In the genomic region with DNA sequence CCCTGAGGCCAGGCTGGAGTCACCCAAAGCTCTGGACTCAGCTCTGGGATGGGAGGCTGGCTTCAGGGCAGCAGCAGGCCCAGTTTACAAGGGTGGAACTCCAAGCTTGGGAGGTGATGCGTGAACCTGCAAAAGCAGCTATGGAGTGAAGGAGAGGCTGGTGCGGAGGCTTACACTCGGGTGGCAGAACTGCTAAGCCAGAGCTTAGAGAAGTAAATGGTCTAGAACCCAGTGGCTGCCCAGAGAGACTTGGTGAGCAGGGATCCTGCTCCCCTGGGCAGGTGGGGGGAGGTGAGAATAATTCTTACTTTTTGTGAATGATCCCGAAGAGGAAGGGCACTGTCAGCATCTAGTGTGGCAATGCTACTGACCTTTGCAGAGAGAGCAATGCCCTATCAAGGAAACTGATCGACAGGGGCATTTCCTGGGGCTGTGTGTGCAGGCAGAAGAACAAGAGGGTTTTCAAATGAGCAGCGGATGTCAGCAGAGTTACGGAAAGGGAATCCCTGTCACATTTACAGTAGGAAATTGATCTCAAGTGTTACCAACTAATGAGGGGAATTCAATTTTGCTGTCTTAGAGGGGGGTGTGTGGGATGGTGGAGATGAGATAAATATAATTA, we compare ENCODE assay signal across 17 cellular contexts.
DNase-seq lines count a peak whose midpoint lies in the region; ATAC-seq and TF ChIP-seq lines count a peak whose summit lies in the region.
"Had no signal": no experiment of that assay in that cellular context is flagged by ENCODE, and none has a peak within 500 bp of the region (broad histone marks: within the 10 kb centered on the region; RNA-seq: fewer than 3 reads in every experiment).

No MANE protein-coding gene starts in this region.

- peaks cover 41% of the 10 kb centered on the region for H3K4me1 Mint-ChIP-seq in activated CD4-positive, alpha-beta T cell treated with anti-CD3 and anti-CD28 coated beads for 36 hours
- H3K4me1 Mint-ChIP-seq in H9: peaks cover 28 to 29% of the 10 kb centered on the region in 2 experiments
- H3K4me1 Mint-ChIP-seq in dendritic cell treated with granulocyte-macrophage colony-stimulating factor and Interleukin-4, amounts not matched to agents 40 ng/mL and 50 ng/mL, for 4 days (ENCODE audit: low read depth): peaks cover 87% of the 10 kb centered on the region
- peaks cover 97% of the 10 kb centered on the region for H3K4me1 Mint-ChIP-seq in nephron progenitor cell

- H3K9me3 Mint-ChIP-seq in activated CD4-positive, alpha-beta T cell treated with anti-CD3 and anti-CD28 coated beads for 36 hours (ENCODE audit: low read depth): no peaks in the 10 kb centered on the region
- H3K9me3 Mint-ChIP-seq in H9: no peaks in the 10 kb centered on the region
- no peaks in the 10 kb centered on the region for H3K9me3 Mint-ChIP-seq in dendritic cell treated with granulocyte-macrophage colony-stimulating factor and Interleukin-4, amounts not matched to agents 40 ng/mL and 50 ng/mL, for 4 days
- H3K9me3 Mint-ChIP-seq in nephron progenitor cell: no peaks in the 10 kb centered on the region
- H3K9me3 Mint-ChIP-seq: CD8-positive, alpha-beta T cell; mesothelial cell of epicardium had no signal

- ATAC-seq in activated CD4-positive, alpha-beta T cell treated with anti-CD3 and anti-CD28 coated beads for 36 hours: peak; percentile 47
- no peak for ATAC-seq in GM19463 (IDR thresholded peaks at IDR 0.05; ENCODE audit: unreplicated experiment)
- ATAC-seq: CD8-positive, alpha-beta T cell; left lobe of liver had no signal

- H3K27ac Mint-ChIP-seq in activated CD4-positive, alpha-beta T cell treated with anti-CD3 and anti-CD28 coated beads for 36 hours: no peak overlapping the region
- peak overlapping the region in 1 of 3 experiments; percentile 81; a peak in 1 of 7 replicates for H3K27ac Mint-ChIP-seq in H9
- peak overlapping the region; percentile 91 for H3K27ac Mint-ChIP-seq in dendritic cell treated with granulocyte-macrophage colony-stimulating factor and Interleukin-4, amounts not matched to agents 40 ng/mL and 50 ng/mL, for 4 days
- peak overlapping the region; percentile 16 for H3K27ac Mint-ChIP-seq in nephron progenitor cell
- H3K27ac Mint-ChIP-seq: CD8-positive, alpha-beta T cell; mesothelial cell of epicardium had no signal

- H3K79me1 ChIP-seq in H9 (ENCODE audit: insufficient read depth, low read depth, low read length, poor library complexity, severe bottlenecking): no peaks in the 10 kb centered on the region

- no peak overlapping the region for H3K9ac ChIP-seq in H9 (ENCODE audit: extremely low read depth, insufficient read length, low read length)

- no peaks in the 10 kb centered on the region for H3K9me3 ChIP-seq in H9 (ENCODE audit: control insufficient read depth, low read depth, low read length)
- H3K9me3 ChIP-seq: suprapubic skin had no signal

- DNase-seq in activated CD4-positive, alpha-beta T cell treated with anti-CD3 and anti-CD28 coated beads for 36 hours: no peak
- no peak for DNase-seq in activated CD4-positive, alpha-beta T cell treated with anti-CD3 and anti-CD28 coated beads, Interleukin-2, amount 50 U/mL, for 1 hour
- no peak for DNase-seq in H9
- DNase-seq in nephron progenitor cell: no peak
- DNase-seq in Kasumi-1 (lab: John Stamatoyannopoulos, UW): no peak
- no peak for DNase-seq in KG1 (lab: John Stamatoyannopoulos, UW)
- DNase-seq: anterior cingulate cortex; caudate nucleus; CD8-positive, alpha-beta T cell; DMS53; effector CD8-positive, alpha-beta T cell; NCI-H1930 had no signal

- no peak overlapping the region for H2AFZ ChIP-seq in H9 (ENCODE audit: low read length)

- H2AK5ac ChIP-seq in H9 (ENCODE audit: insufficient read length, low read length): no peak overlapping the region

- no peak for TF ChIP-seq CTCF in H9 (conservative IDR thresholded peaks at IDR 0.05)
- no peak for TF ChIP-seq CTCF in nephron progenitor cell (IDR thresholded peaks at IDR 0.05)

- no peaks in the 10 kb centered on the region for H3K27me3 Mint-ChIP-seq in activated CD4-positive, alpha-beta T cell treated with anti-CD3 and anti-CD28 coated beads for 36 hours
- H3K27me3 Mint-ChIP-seq in H9 (ENCODE audit: low read depth) (no peaks in the 10 kb centered on the region; the same call in none of the 2 replicates), nephron progenitor cell (ENCODE audit: low read depth, poor library complexity) (peaks cover 3% of the 10 kb centered on the region)
- no peaks in the 10 kb centered on the region for H3K27me3 Mint-ChIP-seq in dendritic cell treated with granulocyte-macrophage colony-stimulating factor and Interleukin-4, amounts not matched to agents 40 ng/mL and 50 ng/mL, for 4 days

- H3K14ac ChIP-seq in H9 (ENCODE audit: insufficient read depth, low read length): no peak overlapping the region

- no peak overlapping the region for H2BK12ac ChIP-seq in H9 (ENCODE audit: insufficient read length, low read depth, low read length)

- no peak overlapping the region for H2BK15ac ChIP-seq in H9 (ENCODE audit: low read depth, low read length)

- H3K79me2 ChIP-seq in H9 (ENCODE audit: insufficient read depth, low read length): no peaks in the 10 kb centered on the region

- H3K27me3 ChIP-seq in H9 (ENCODE audit: insufficient read depth, low read length): no peaks in the 10 kb centered on the region
- H3K27me3 ChIP-seq: suprapubic skin had no signal

- no peak overlapping the region for H3K4me3 Mint-ChIP-seq in activated CD4-positive, alpha-beta T cell treated with anti-CD3 and anti-CD28 coated beads for 36 hours
- no peak overlapping the region for H3K4me3 Mint-ChIP-seq in H9
- H3K4me3 Mint-ChIP-seq in dendritic cell treated with granulocyte-macrophage colony-stimulating factor and Interleukin-4, amounts not matched to agents 40 ng/mL and 50 ng/mL, for 4 days: no peak overlapping the region
- H3K4me3 Mint-ChIP-seq in nephron progenitor cell: peak overlapping the region; percentile 11
- H3K4me3 Mint-ChIP-seq: CD8-positive, alpha-beta T cell; mesothelial cell of epicardium had no signal

- intact Hi-C loops in activated CD4-positive, alpha-beta T cell treated with anti-CD3 and anti-CD28 coated beads for 36 hours (cut with DNase I, micrococcal nuclease): no loop called here
- intact Hi-C loops in dendritic cell treated with granulocyte-macrophage colony-stimulating factor and Interleukin-4, amounts not matched to agents 40 ng/mL and 50 ng/mL, for 4 days (cut with micrococcal nuclease): loop anchor here (5.0 kb wide), 1 partner anchor 44 kb away; no protein-coding TSS in a partner anchor

- H3K4me1 ChIP-seq in H9 (ENCODE audit: insufficient read depth, low read length): peaks cover 4% of the 10 kb centered on the region; the same call in 1 of the 2 replicates
- H3K4me1 ChIP-seq: suprapubic skin had no signal

- H3K36me3 Mint-ChIP-seq in activated CD4-positive, alpha-beta T cell treated with anti-CD3 and anti-CD28 coated beads for 36 hours (ENCODE audit: low read depth): no peaks in the 10 kb centered on the region
- no peaks in the 10 kb centered on the region for H3K36me3 Mint-ChIP-seq in H9 (ENCODE audit: insufficient read depth in 1 of 3, low read depth in 3 of 3)
- H3K36me3 Mint-ChIP-seq in dendritic cell treated with granulocyte-macrophage colony-stimulating factor and Interleukin-4, amounts not matched to agents 40 ng/mL and 50 ng/mL, for 4 days (ENCODE audit: low read depth): peaks cover 11% of the 10 kb centered on the region
- H3K36me3 Mint-ChIP-seq in nephron progenitor cell (ENCODE audit: low read depth): no peaks in the 10 kb centered on the region
- H3K36me3 Mint-ChIP-seq: CD8-positive, alpha-beta T cell; mesothelial cell of epicardium had no signal

- H3K27ac ChIP-seq in H9 (ENCODE audit: insufficient read length, low read depth, low read length): no peak overlapping the region
- H3K27ac ChIP-seq: suprapubic skin had no signal

- no peak overlapping the region for H4K91ac ChIP-seq in H9 (ENCODE audit: insufficient read length, low read depth, low read length)

- H2BK120ac ChIP-seq in H9 (ENCODE audit: low read depth, low read length, poor library complexity, severe bottlenecking): no peak overlapping the region

- H3K4me2 ChIP-seq in H9 (ENCODE audit: insufficient read depth, insufficient read length, low read length): no peak overlapping the region

- H4K5ac ChIP-seq in H9 (ENCODE audit: insufficient read length, low read depth, low read length): no peak overlapping the region

- no peak overlapping the region for H3K56ac ChIP-seq in H9 (ENCODE audit: insufficient read length, low read depth, low read length)

- no peak overlapping the region for H3T11ph ChIP-seq in H9 (ENCODE audit: low read length)

- no peak overlapping the region for H2BK5ac ChIP-seq in H9 (ENCODE audit: insufficient read length, low read length)

- H2BK20ac ChIP-seq in H9 (ENCODE audit: low read depth, low read length, poor library complexity, severe bottlenecking): no peak overlapping the region

- H3K4ac ChIP-seq in H9 (ENCODE audit: low read depth, low read length): no peak overlapping the region

- H3K23ac ChIP-seq in H9 (ENCODE audit: insufficient read length, low read depth, low read length): no peak overlapping the region

- H4K20me1 ChIP-seq in H9 (ENCODE audit: control insufficient read depth, insufficient read depth, insufficient read length): no peaks in the 10 kb centered on the region

- no peak overlapping the region for H4K8ac ChIP-seq in H9 (replicated peaks; ENCODE audit: insufficient read length, low read depth, low read length)

- CTCF ChIA-PET in activated CD4-positive, alpha-beta T cell treated with anti-CD3 and anti-CD28 coated beads for 36 hours (lab: Charles Lee): no interaction called here

- no peaks in the 10 kb centered on the region for H3K23me2 ChIP-seq in H9 (ENCODE audit: insufficient read length, low read depth, low read length, poor library complexity, severe bottlenecking)

- peak overlapping the region; percentile 25 for H3K18ac ChIP-seq in H9 (ENCODE audit: insufficient read length, low read depth, low read length)

- POLR2A ChIA-PET in activated CD4-positive, alpha-beta T cell treated with anti-CD3 and anti-CD28 coated beads for 36 hours (lab: Charles Lee): no interaction called here

- WGBS in H9 (ENCODE audit: extremely low coverage, insufficient read length, low lambda C conversion rate): no CpG with 5 or more reads among the region's 7 CpGs
